Comparison of ENCODE assay signal across 35 cellular contexts in the genomic region with DNA sequence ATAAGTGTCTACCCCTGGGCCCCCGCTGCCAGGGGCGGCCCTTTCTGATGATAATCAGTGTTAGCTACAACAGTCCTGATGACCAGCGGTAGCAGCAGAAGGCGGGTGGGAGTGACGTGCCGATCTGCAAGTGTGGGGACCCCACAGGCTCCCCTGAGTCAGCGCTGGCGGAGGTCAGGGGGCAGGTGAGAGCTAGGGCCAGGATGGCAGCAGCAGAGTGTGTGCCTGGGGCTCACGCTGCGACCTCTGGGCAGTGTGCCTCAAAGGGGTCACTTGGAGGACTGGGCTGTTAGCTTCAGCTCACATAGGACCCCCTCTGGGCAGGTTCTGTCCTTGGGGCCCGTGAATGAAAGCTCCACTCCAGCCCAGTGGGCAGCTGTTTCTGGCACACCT.
"Had no signal": no experiment of that assay in that cellular context is flagged by ENCODE, and none has a peak within 500 bp of the region (broad histone marks: within the 10 kb centered on the region; RNA-seq: fewer than 3 reads in every experiment).

No MANE protein-coding gene starts in this region.

- H3K4me3 Mint-ChIP-seq: activated CD4-positive, alpha-beta memory T cell treated with anti-CD3 and anti-CD28 coated beads, Interleukin-2, amount 10 ng/mL, durations not matched to agents 7 days and 5 days; activated CD8-positive, alpha-beta memory T cell treated with anti-CD3 and anti-CD28 coated beads, Interleukin-2, amount 10 ng/mL, durations not matched to agents 7 days and 5 days; activated naive CD8-positive, alpha-beta T cell treated with anti-CD3 and anti-CD28 coated beads for 36 hours; activated T-cell treated with anti-CD3 and anti-CD28 coated beads, Interleukin-2, amount 50 U/mL, for 72 hours; activated T-helper 17 cell treated with anti-CD3 and anti-CD28 coated beads, Interleukin-2, amount 50 U/mL, for 72 hours; central memory CD8-positive, alpha-beta T cell had no signal

- H3K4me2 ChIP-seq: PC-9 had no signal

- H3K9me3 Mint-ChIP-seq: activated CD4-positive, alpha-beta memory T cell treated with anti-CD3 and anti-CD28 coated beads, Interleukin-2, amount 10 ng/mL, durations not matched to agents 7 days and 5 days; activated naive CD8-positive, alpha-beta T cell treated with anti-CD3 and anti-CD28 coated beads for 36 hours; activated T-cell treated with anti-CD3 and anti-CD28 coated beads, Interleukin-2, amount 50 U/mL, for 72 hours; activated T-helper 17 cell treated with anti-CD3 and anti-CD28 coated beads, Interleukin-2, amount 50 U/mL, for 72 hours; central memory CD8-positive, alpha-beta T cell had no signal

- DNase-seq: activated CD4-positive, alpha-beta memory T cell treated with anti-CD3 and anti-CD28 coated beads, Interleukin-2, amount 10 ng/mL, durations not matched to agents 7 days and 5 days; activated CD4-positive, alpha-beta T cell treated with anti-CD3 and anti-CD28 coated beads for 1 hour; activated CD4-positive, alpha-beta T cell treated with anti-CD3 and anti-CD28 coated beads for 48 hours; activated CD4-positive, CD25-positive, alpha-beta regulatory T cell; activated CD8-positive, alpha-beta memory T cell treated with anti-CD3 and anti-CD28 coated beads for 24 hours; activated CD8-positive, alpha-beta memory T cell treated with anti-CD3 and anti-CD28 coated beads, Interleukin-2, amount 10 ng/mL, durations not matched to agents 7 days and 5 days; activated CD8-positive, alpha-beta memory T cell treated with anti-CD3 and anti-CD28 coated beads, Interleukin-2, amount 50 U/mL, for 48 hours; activated effector memory CD4-positive, alpha-beta T cell treated with anti-CD3 and anti-CD28 coated beads, Interleukin-2, amount 50 U/mL, for 16 hours; activated naive CD4-positive, alpha-beta T cell; activated naive CD4-positive, alpha-beta T cell treated with anti-CD3 and anti-CD28 coated beads, Interleukin-2, amount 50 U/mL, for 16 hours; activated naive CD8-positive, alpha-beta T cell treated with anti-CD3 and anti-CD28 coated beads for 36 hours; activated T-cell treated with anti-CD3 and anti-CD28 coated beads, Interleukin-2, amount 50 U/mL, for 72 hours; amniotic stem cell; aorta; Kasumi-1; MG63; NCI-H1048; NCI-H1105 treated with DMSO at 0.1 percent for 48 hours; NCI-H1436; NCI-H1694; NCI-H1930; NCI-H2081 treated with DMSO at 0.1 percent for 48 hours; NCI-H510A; NCI-H526; NCI-H748 treated with DMSO at 0.1 percent for 48 hours; NK-92 treated with Interleukin-12 subunit alpha and Interleukin-12 subunit beta, amount 100 ng/mL, for 24 hours; PC-9; SHP77; SJCRH30; T1000; WERI-Rb-1 had no signal

- H3K4me1 Mint-ChIP-seq: activated CD4-positive, alpha-beta memory T cell treated with anti-CD3 and anti-CD28 coated beads, Interleukin-2, amount 10 ng/mL, durations not matched to agents 7 days and 5 days; activated CD8-positive, alpha-beta memory T cell treated with anti-CD3 and anti-CD28 coated beads, Interleukin-2, amount 10 ng/mL, durations not matched to agents 7 days and 5 days; activated naive CD8-positive, alpha-beta T cell treated with anti-CD3 and anti-CD28 coated beads for 36 hours; activated T-helper 17 cell treated with anti-CD3 and anti-CD28 coated beads, Interleukin-2, amount 50 U/mL, for 72 hours; central memory CD8-positive, alpha-beta T cell had no signal

- H3K36me3 Mint-ChIP-seq: activated CD8-positive, alpha-beta memory T cell treated with anti-CD3 and anti-CD28 coated beads, Interleukin-2, amount 10 ng/mL, durations not matched to agents 7 days and 5 days; activated naive CD8-positive, alpha-beta T cell treated with anti-CD3 and anti-CD28 coated beads for 36 hours had no signal

- H3K27me3 Mint-ChIP-seq: activated CD4-positive, alpha-beta memory T cell treated with anti-CD3 and anti-CD28 coated beads, Interleukin-2, amount 10 ng/mL, durations not matched to agents 7 days and 5 days; activated CD8-positive, alpha-beta memory T cell treated with anti-CD3 and anti-CD28 coated beads, Interleukin-2, amount 10 ng/mL, durations not matched to agents 7 days and 5 days; activated naive CD8-positive, alpha-beta T cell treated with anti-CD3 and anti-CD28 coated beads for 36 hours; activated T-helper 17 cell treated with anti-CD3 and anti-CD28 coated beads, Interleukin-2, amount 50 U/mL, for 72 hours; central memory CD8-positive, alpha-beta T cell had no signal

- H3K27ac Mint-ChIP-seq: activated CD4-positive, alpha-beta memory T cell treated with anti-CD3 and anti-CD28 coated beads, Interleukin-2, amount 10 ng/mL, durations not matched to agents 7 days and 5 days; activated CD8-positive, alpha-beta memory T cell treated with anti-CD3 and anti-CD28 coated beads, Interleukin-2, amount 10 ng/mL, durations not matched to agents 7 days and 5 days; activated naive CD8-positive, alpha-beta T cell treated with anti-CD3 and anti-CD28 coated beads for 36 hours; activated T-cell treated with anti-CD3 and anti-CD28 coated beads, Interleukin-2, amount 50 U/mL, for 72 hours; activated T-helper 17 cell treated with anti-CD3 and anti-CD28 coated beads, Interleukin-2, amount 50 U/mL, for 72 hours had no signal

- H3K9me3 ChIP-seq: MG63 had no signal

- H2AFZ ChIP-seq: PC-9 had no signal

- ATAC-seq: activated T-cell treated with anti-CD3 and anti-CD28 coated beads, Interleukin-2, amount 50 U/mL, for 72 hours; activated T-helper 17 cell treated with anti-CD3 and anti-CD28 coated beads, Interleukin-2, amount 50 U/mL, for 72 hours had no signal

- H3K4me3 ChIP-seq: cardiac muscle cell, MG63, PC-9, SJCRH30, SK-N-MC had no signal

- H3K36me3 ChIP-seq: cardiac muscle cell, MG63, SJCRH30, WERI-Rb-1 had no signal

- H3K27ac ChIP-seq: cardiac muscle cell, PC-9, SJCRH30, SK-N-MC, WERI-Rb-1 had no signal

- H3K27me3 ChIP-seq: cardiac muscle cell, MG63, SJCRH30 had no signal
